14 cellular contexts compared by ENCODE assay signal in the genomic region with DNA sequence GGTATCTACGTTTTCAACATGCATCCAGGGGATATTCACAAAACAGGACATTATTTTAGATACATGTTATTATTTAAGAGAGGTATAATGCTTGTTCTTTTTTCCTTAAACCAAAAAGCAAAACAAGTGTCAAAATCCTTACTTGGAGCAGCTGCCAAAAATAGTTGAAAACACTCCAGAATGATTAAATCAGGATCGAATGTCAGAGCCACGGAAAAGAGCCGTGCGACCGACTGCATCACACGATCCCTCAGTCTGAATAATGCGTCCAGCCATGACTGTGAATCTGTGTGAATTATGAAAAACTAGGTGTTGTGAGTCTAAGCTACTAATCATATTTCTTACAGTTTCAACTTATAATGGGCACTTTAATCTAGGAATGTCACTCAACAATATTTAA.
DNase-seq lines count a peak whose midpoint lies in the region; ATAC-seq, FAIRE-seq and TF ChIP-seq lines count a peak whose summit lies in the region.
"Had no signal": no experiment of that assay in that cellular context is flagged by ENCODE, and none has a peak within 500 bp of the region (broad histone marks: within the 10 kb centered on the region; RNA-seq: fewer than 3 reads in every experiment).

No MANE protein-coding gene starts in this region.

- H3K27me3 ChIP-seq in K562 (ENCODE audit: control insufficient read depth in 2 of 2, insufficient read depth in 2 of 2, low read length in 2 of 2) (no peaks in the 10 kb centered on the region), upper lobe of right lung (no peaks in the 10 kb centered on the region)

- no peak overlapping the region for H2AFZ ChIP-seq in K562 (ENCODE audit: low read depth, low read length)

- peak overlapping the region in 1 of 2 experiments; percentile 36; a peak in 1 of 6 replicates for H3K27ac ChIP-seq in A549
- H3K27ac ChIP-seq in K562 (ENCODE audit: extremely low read depth, low read depth, low read length): no peak overlapping the region
- H3K27ac ChIP-seq in upper lobe of right lung: no peak overlapping the region
- H3K27ac ChIP-seq: prostate gland had no signal

- no TSS peak for BruUV-seq in K562 (replicated peaks; lab: Mats Ljungman, UMichigan)

- H3K4me3 ChIP-seq in A549: no peak overlapping the region
- H3K4me3 ChIP-seq in K562: no peak overlapping the region
- H3K4me3 ChIP-seq in upper lobe of right lung: no peak overlapping the region
- H3K4me3 ChIP-seq: prostate gland had no signal

- no peak for TF ChIP-seq POLR2A in A549 (IDR thresholded peaks at IDR 0.05; ENCODE audit: low read length)
- no peak for TF ChIP-seq POLR2A in K562 (conservative IDR thresholded peaks at IDR 0.05)

- FAIRE-seq in A549 (lab: Jason Lieb, UNC) (no peak), K562 (lab: Jason Lieb, UNC) (peak; percentile 19)

- no peak for ATAC-seq in A549
- no peak for ATAC-seq in K562
- ATAC-seq in upper lobe of right lung: no peak
- ATAC-seq: stimulated activated memory B cell treated with anti-CD40 and anti-IgM and Interleukin-4, amounts not matched to agents 10 μg/mL and 1 μg/mL and 100 μg/mL, for 72 hours had no signal

- intact Hi-C loops in K562 (cut with micrococcal nuclease) (no loop called here), upper lobe of right lung (cut with DNase I) (no loop called here)

- POLR2A ChIA-PET in A549 (lab: Yijun Ruan, JAX): no interaction called here
- POLR2A ChIA-PET in K562 (lab: Yijun Ruan, JAX): interaction anchor here (0.6 kb wide), 1 partner anchor 92 kb away, joined by 3 read pairs; no protein-coding TSS in a partner anchor

- no peaks in the 10 kb centered on the region for H3K36me3 ChIP-seq in K562 (ENCODE audit: control insufficient read depth, insufficient read depth, low read length)
- H3K36me3 ChIP-seq in upper lobe of right lung: no peaks in the 10 kb centered on the region
- H3K36me3 ChIP-seq: prostate gland had no signal

- WGBS in A549 (ENCODE audit: missing lambda C conversion rate): 45% methylated on average over 8 of the region's 8 CpGs
- WGBS in K562 (ENCODE audit: insufficient coverage, low coverage, missing lambda C conversion rate): 28% methylated on average over 8 of the region's 8 CpGs

- CTCF ChIA-PET in A549 (lab: Yijun Ruan, JAX): interaction anchor here (1.0 to 2.7 kb wide), 3 partner anchors 44 to 892 kb away, joined by 3 to 8 read pairs (median 4); no protein-coding TSS in a partner anchor
- CTCF ChIA-PET in K562 (lab: Yijun Ruan, JAX; ENCODE audit: low intra/inter-chr PET ratio): no interaction called here

- no peak overlapping the region for H3K9ac ChIP-seq in K562 (ENCODE audit: insufficient read depth in 1 of 2, low read depth in 2 of 2, low read length in 2 of 2)

- H3K9me3 ChIP-seq in A549 (peaks cover 2% of the 10 kb centered on the region; the same call in 1 of the 3 replicates), K562 (replicated peaks; ENCODE audit: control insufficient read depth, insufficient read depth, low read depth, low read length) (no peaks in the 10 kb centered on the region), upper lobe of right lung (no peaks in the 10 kb centered on the region)
- H3K9me3 ChIP-seq: prostate gland had no signal

- peaks cover 25% of the 10 kb centered on the region for H3K4me1 ChIP-seq in A549
- no peaks in the 10 kb centered on the region for H3K4me1 ChIP-seq in K562 (replicated peaks in 1 of 2; ENCODE audit: control insufficient read depth in 2 of 2, insufficient read depth in 2 of 2, low read length in 2 of 2)
- no peaks in the 10 kb centered on the region for H3K4me1 ChIP-seq in upper lobe of right lung
- H3K4me1 ChIP-seq: prostate gland had no signal

- TF ChIP-seq RAD21 in A549 (conservative IDR thresholded peaks at IDR 0.05 in 1 of 2, IDR thresholded peaks at IDR 0.05 in 1 of 2) (no peak), K562 (CRISPR knock-in tag; conservative IDR thresholded peaks at IDR 0.05 in 1 of 2, IDR thresholded peaks at IDR 0.05 in 1 of 2) (no peak)

- no peak for TF ChIP-seq CTCF in A549 (IDR thresholded peaks at IDR 0.05)
- TF ChIP-seq CTCF in K562 (IDR thresholded peaks at IDR 0.05 in 2 of 3, conservative IDR thresholded peaks at IDR 0.05 in 1 of 3; ENCODE audit: insufficient read depth in 2 of 3, low read depth in 1 of 3, low read length in 3 of 3): no peak
- TF ChIP-seq CTCF in upper lobe of right lung (IDR thresholded peaks at IDR 0.05): no peak

- no peak for TF ChIP-seq EP300 in A549 (IDR thresholded peaks at IDR 0.05)
- no peak for TF ChIP-seq EP300 in K562 (IDR thresholded peaks at IDR 0.05; ENCODE audit: low read length)

- no peaks in the 10 kb centered on the region for H4K20me1 ChIP-seq in K562 (replicated peaks; ENCODE audit: control insufficient read depth, insufficient read depth, low read length)

- DNase-seq in A549 (ENCODE audit: low read depth in 1 of 2, low spot score in 1 of 2) (no peak), H4 (ENCODE audit: low spot score) (peak; percentile 9), K562 (ENCODE audit: extremely low read depth in 1 of 4, low spot score in 3 of 4) (no peak), iris pigment epithelial cell (ENCODE audit: low read depth) (peak; percentile 83), upper lobe of right lung (no peak), T-helper 1 cell (no peak), NCI-H187 (lab: John Stamatoyannopoulos, UW) (no peak)
- DNase-seq in central memory CD4-positive, alpha-beta T cell: no peak
- DNase-seq: activated CD4-positive, alpha-beta T cell treated with anti-CD3 and anti-CD28 coated beads, Interleukin-2, amount 50 U/mL, for 4 hours; EL; stimulated activated CD4-positive, alpha-beta T cell treated with anti-CD3 and anti-CD28 coated beads, Interleukin-4, amount 100 ng/mL, for 1 hour; T1000 had no signal

- H3K79me2 ChIP-seq in K562 (ENCODE audit: control insufficient read depth, insufficient read depth, low read length): no peaks in the 10 kb centered on the region

- H3K4me2 ChIP-seq in A549 (peak overlapping the region; percentile 8; the same call in 1 of the 3 replicates), K562 (ENCODE audit: insufficient read depth, low read length) (no peak overlapping the region)

- H3K9me1 ChIP-seq in K562 (ENCODE audit: control insufficient read depth, insufficient read depth, low read length): no peaks in the 10 kb centered on the region

- in situ Hi-C loops in K562 (cut with MboI): no loop called here

TF ChIP-seq in A549, 52 proteins besides CTCF, POLR2A, EP300 and RAD21 (continues in another document):
- no peak for TF ChIP-seq NPAS2 (CRISPR knock-in tag; IDR thresholded peaks at IDR 0.05; ENCODE audit: borderline replicate concordance)
- no peak for TF ChIP-seq CBX8 (IDR thresholded peaks at IDR 0.05)
- TF ChIP-seq GATA3 (IDR thresholded peaks at IDR 0.05; ENCODE audit: borderline replicate concordance): no peak
- TF ChIP-seq, protein P1, sequence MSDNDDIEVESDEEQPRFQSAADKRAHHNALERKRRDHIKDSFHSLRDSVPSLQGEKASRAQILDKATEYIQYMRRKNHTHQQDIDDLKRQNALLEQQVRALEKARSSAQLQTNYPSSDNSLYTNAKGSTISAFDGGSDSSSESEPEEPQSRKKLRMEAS (IDR thresholded peaks at IDR 0.05): no peak
- no peak for TF ChIP-seq RCOR1 (IDR thresholded peaks at IDR 0.05; ENCODE audit: low read depth, low read length)
- TF ChIP-seq, protein P2, sequence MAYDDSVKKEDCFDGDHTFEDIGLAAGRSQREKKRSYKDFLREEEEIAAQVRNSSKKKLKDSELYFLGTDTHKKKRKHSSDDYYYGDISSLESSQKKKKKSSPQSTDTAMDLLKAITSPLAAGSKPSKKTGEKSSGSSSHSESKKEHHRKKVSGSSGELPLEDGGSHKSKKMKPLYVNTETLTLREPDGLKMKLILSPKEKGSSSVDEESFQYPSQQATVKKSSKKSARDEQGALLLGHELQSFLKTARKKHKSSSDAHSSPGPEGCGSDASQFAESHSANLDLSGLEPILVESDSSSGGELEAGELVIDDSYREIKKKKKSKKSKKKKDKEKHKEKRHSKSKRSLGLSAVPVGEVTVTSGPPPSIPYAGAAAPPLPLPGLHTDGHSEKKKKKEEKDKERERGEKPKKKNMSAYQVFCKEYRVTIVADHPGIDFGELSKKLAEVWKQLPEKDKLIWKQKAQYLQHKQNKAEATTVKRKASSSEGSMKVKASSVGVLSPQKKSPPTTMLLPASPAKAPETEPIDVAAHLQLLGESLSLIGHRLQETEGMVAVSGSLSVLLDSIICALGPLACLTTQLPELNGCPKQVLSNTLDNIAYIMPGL (CRISPR knock-in tag; IDR thresholded peaks at IDR 0.05; ENCODE audit: borderline replicate concordance): no peak
- TF ChIP-seq ZFP36 (IDR thresholded peaks at IDR 0.05; ENCODE audit: borderline replicate concordance, partially characterized antibody): no peak
- no peak for TF ChIP-seq FOSB (CRISPR knock-in tag; IDR thresholded peaks at IDR 0.05)
- TF ChIP-seq RARB (CRISPR knock-in tag; IDR thresholded peaks at IDR 0.05): no peak

TF ChIP-seq in K562, 482 proteins besides CTCF, POLR2A, EP300 and RAD21 (continues in another document):
- TF ChIP-seq, protein P3, sequence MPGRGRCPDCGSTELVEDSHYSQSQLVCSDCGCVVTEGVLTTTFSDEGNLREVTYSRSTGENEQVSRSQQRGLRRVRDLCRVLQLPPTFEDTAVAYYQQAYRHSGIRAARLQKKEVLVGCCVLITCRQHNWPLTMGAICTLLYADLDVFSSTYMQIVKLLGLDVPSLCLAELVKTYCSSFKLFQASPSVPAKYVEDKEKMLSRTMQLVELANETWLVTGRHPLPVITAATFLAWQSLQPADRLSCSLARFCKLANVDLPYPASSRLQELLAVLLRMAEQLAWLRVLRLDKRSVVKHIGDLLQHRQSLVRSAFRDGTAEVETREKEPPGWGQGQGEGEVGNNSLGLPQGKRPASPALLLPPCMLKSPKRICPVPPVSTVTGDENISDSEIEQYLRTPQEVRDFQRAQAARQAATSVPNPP (IDR thresholded peaks at IDR 0.05; ENCODE audit: borderline replicate concordance, insufficient read depth, insufficient read length): no peak
- no peak for TF ChIP-seq BHLHE40 (IDR thresholded peaks at IDR 0.05; ENCODE audit: low read length)

Comparison
In these comparisons a context has a peak if more than half of its experiments do, and no peak if none do; other contexts are left out.
1. DNase-seq: peak in H4 (single experiment) and iris pigment epithelial cell (single experiment); none in A549 (0 of 2), K562 (0 of 4), central memory CD4-positive, alpha-beta T cell (single experiment), upper lobe of right lung (single experiment), T-helper 1 cell (0 of 5) and NCI-H187 (0 of 2).